Comparison of ENCODE assay signal across 8 cellular contexts in genomic region chr16:48535831-48536599, GRCh38.
A peak's percentile ranks its signal among the peaks of the same experiment; 100 is the strongest.
DNase-seq lines count a peak whose midpoint lies in the region; ATAC-seq and TF ChIP-seq lines count a peak whose summit lies in the region.

No MANE protein-coding gene starts in this region.

- peaks cover 79% of the 10 kb centered on the region for H3K4me1 ChIP-seq in BLaER1

- TF ChIP-seq CTCF in lower leg skin (IDR thresholded peaks at IDR 0.05): no peak

- DNase-seq in substantia nigra (lab: John Stamatoyannopoulos, UW) (peak in 18 of 49 donors; percentile 17 to 63 (median 30)), lower leg skin (ENCODE audit: low spot score in 2 of 2) (no peak), SK-N-DZ (ENCODE audit: low spot score) (no peak)

- H3K4me3 ChIP-seq in BLaER1 (peak overlapping the region; percentile 45; the same call in 1 of the 2 replicates), lower leg skin (ENCODE audit: low read depth, poor library complexity, severe bottlenecking) (no peak overlapping the region)

- H3K4me2 ChIP-seq in BLaER1: peak overlapping the region; percentile 95

- H3K36me3 Mint-ChIP-seq in activated T-helper 17 cell treated with anti-CD3 and anti-CD28 coated beads, Interleukin-2, amount 50 U/mL, for 72 hours (ENCODE audit: low read depth): peaks cover 19% of the 10 kb centered on the region

- H3K27me3 Mint-ChIP-seq in activated T-helper 17 cell treated with anti-CD3 and anti-CD28 coated beads, Interleukin-2, amount 50 U/mL, for 72 hours: no peaks in the 10 kb centered on the region

- ATAC-seq in GM19351 (IDR thresholded peaks at IDR 0.05; ENCODE audit: unreplicated experiment) (peak; percentile 66), HG03342 (IDR thresholded peaks at IDR 0.05; ENCODE audit: unreplicated experiment) (peak; percentile 60)
- ATAC-seq in activated T-helper 17 cell treated with anti-CD3 and anti-CD28 coated beads, Interleukin-2, amount 50 U/mL, for 72 hours (replicated peaks): peak; percentile 20

- H3K9me3 ChIP-seq in BLaER1: no peaks in the 10 kb centered on the region

- WGBS in lower leg skin, 2 donors: 30 to 31% methylated on average over 15 to 16 of the region's 16 CpGs

- intact Hi-C loops in lower leg skin (cut with DNase I; ENCODE audit: low total_unique reads): no loop called here

- no peaks in the 10 kb centered on the region for H3K27me3 ChIP-seq in BLaER1
- H3K27me3 ChIP-seq in layer of hippocampus (ENCODE audit: control insufficient read depth, insufficient read depth, low read length): no peaks in the 10 kb centered on the region

- H3K27ac ChIP-seq in BLaER1 (peak overlapping the region; percentile 83), layer of hippocampus (ENCODE audit: low read depth, low read length) (peak overlapping the region; percentile 86), substantia nigra (ENCODE audit: low read depth, low read length, poor library complexity, severe bottlenecking) (peak overlapping the region; percentile 33)

- H3K4me1 Mint-ChIP-seq in activated T-helper 17 cell treated with anti-CD3 and anti-CD28 coated beads, Interleukin-2, amount 50 U/mL, for 72 hours: peaks cover 9% of the 10 kb centered on the region

- no peak overlapping the region for H3K4me3 Mint-ChIP-seq in activated T-helper 17 cell treated with anti-CD3 and anti-CD28 coated beads, Interleukin-2, amount 50 U/mL, for 72 hours

- peak overlapping the region; percentile 43 for H3K27ac Mint-ChIP-seq in activated T-helper 17 cell treated with anti-CD3 and anti-CD28 coated beads, Interleukin-2, amount 50 U/mL, for 72 hours

- no peak for TF ChIP-seq POLR2A in lower leg skin (IDR thresholded peaks at IDR 0.05)

- peak overlapping the region; percentile 70 for H3K9ac ChIP-seq in BLaER1

- peaks cover 9% of the 10 kb centered on the region for H3K36me3 ChIP-seq in BLaER1

- H4K20me1 ChIP-seq in BLaER1: peaks cover 36% of the 10 kb centered on the region

- H3K9me3 Mint-ChIP-seq in activated T-helper 17 cell treated with anti-CD3 and anti-CD28 coated beads, Interleukin-2, amount 50 U/mL, for 72 hours: no peaks in the 10 kb centered on the region

Comparison
In these comparisons a context has a peak if more than half of its experiments do, and no peak if none do; other contexts are left out.
1. H3K27ac ChIP-seq: peak in every context shown above with its lines; median percentile 86 in layer of hippocampus; 83 in BLaER1; 33 in substantia nigra.